Comparison of ENCODE assay signal across 24 cellular contexts in the genomic region with DNA sequence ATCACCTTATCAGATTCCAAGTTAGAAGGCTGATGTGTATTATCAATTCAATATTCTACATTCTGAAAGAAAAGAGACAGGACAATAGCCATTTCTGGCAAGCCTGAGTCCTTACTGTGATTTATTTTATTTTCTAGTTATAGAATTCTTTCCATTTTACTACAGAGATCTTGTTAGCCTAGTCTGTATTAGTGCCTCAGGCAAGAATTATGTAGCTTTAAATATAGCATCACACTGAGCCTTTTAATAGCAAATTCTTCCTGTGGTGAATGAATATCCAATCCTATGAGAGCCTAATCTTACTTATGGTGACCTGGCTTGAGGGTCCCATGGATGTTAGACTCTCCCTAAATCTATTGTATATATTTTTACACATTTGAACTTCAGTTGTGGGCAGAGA.
"Had no signal": no experiment of that assay in that cellular context is flagged by ENCODE, and none has a peak within 500 bp of the region (broad histone marks: within the 10 kb centered on the region; RNA-seq: fewer than 3 reads in every experiment).

No MANE protein-coding gene starts in this region.

- H3K4me1 Mint-ChIP-seq: activated naive CD8-positive, alpha-beta T cell treated with anti-CD3 and anti-CD28 coated beads, Interleukin-2, amount 10 ng/mL, durations not matched to agents 7 days and 5 days; memory B cell; nephron; stimulated activated memory B cell treated with anti-CD40 and anti-IgM and Interleukin-4, amounts not matched to agents 10 μg/mL and 1 μg/mL and 100 μg/mL, for 72 hours had no signal

- ATAC-seq: body of pancreas; effector memory CD8-positive, alpha-beta T cell; esophagus mucosa; gastrocnemius medialis; left cardiac atrium; right lobe of liver; stimulated activated memory B cell treated with anti-CD40 and anti-IgM and Interleukin-4, amounts not matched to agents 10 μg/mL and 1 μg/mL and 100 μg/mL, for 72 hours; T-helper 17 cell had no signal

- H3K36me3 Mint-ChIP-seq: activated naive CD8-positive, alpha-beta T cell treated with anti-CD3 and anti-CD28 coated beads, Interleukin-2, amount 10 ng/mL, durations not matched to agents 7 days and 5 days; memory B cell; stimulated activated memory B cell treated with anti-CD40 and anti-IgM and Interleukin-4, amounts not matched to agents 10 μg/mL and 1 μg/mL and 100 μg/mL, for 72 hours had no signal

- H3K4me3 Mint-ChIP-seq: activated naive CD8-positive, alpha-beta T cell treated with anti-CD3 and anti-CD28 coated beads, Interleukin-2, amount 10 ng/mL, durations not matched to agents 7 days and 5 days; effector memory CD8-positive, alpha-beta T cell; memory B cell; nephron; stimulated activated memory B cell treated with anti-CD40 and anti-IgM and Interleukin-4, amounts not matched to agents 10 μg/mL and 1 μg/mL and 100 μg/mL, for 72 hours; T-helper 17 cell had no signal

- DNase-seq: activated CD4-positive, alpha-beta T cell treated with anti-CD3 and anti-CD28 coated beads for 4 hours; activated CD4-positive, alpha-beta T cell treated with anti-CD3 and anti-CD28 coated beads, Interleukin-2, amount 50 U/mL, for 48 hours; activated CD4-positive, CD25-positive, alpha-beta regulatory T cell; activated CD8-positive, alpha-beta memory T cell treated with anti-CD3 and anti-CD28 coated beads, Interleukin-2, amount 50 U/mL, for 48 hours; activated naive CD4-positive, alpha-beta T cell treated with Interleukin-2 at 50 U/mL for 16 hours; activated naive CD8-positive, alpha-beta T cell treated with anti-CD3 and anti-CD28 coated beads, Interleukin-2, amount 10 ng/mL, durations not matched to agents 7 days and 5 days; activated T-cell treated with anti-CD3 and anti-CD28 coated beads, Interleukin-2, amount 50 U/mL, for 48 hours; body of pancreas; caudate nucleus; dorsolateral prefrontal cortex; effector memory CD8-positive, alpha-beta T cell; gastrocnemius medialis; hippocampal formation; left cardiac atrium; posterior cingulate gyrus; right lobe of liver; small intestine; stimulated activated CD4-positive, alpha-beta T cell treated with anti-CD3 and anti-CD28 coated beads, Interleukin-15, amount 100 ng/mL, for 24 hours; T-helper 17 cell; transverse colon had no signal

- H3K27ac Mint-ChIP-seq: activated naive CD8-positive, alpha-beta T cell treated with anti-CD3 and anti-CD28 coated beads, Interleukin-2, amount 10 ng/mL, durations not matched to agents 7 days and 5 days; effector memory CD8-positive, alpha-beta T cell; memory B cell; stimulated activated memory B cell treated with anti-CD40 and anti-IgM and Interleukin-4, amounts not matched to agents 10 μg/mL and 1 μg/mL and 100 μg/mL, for 72 hours; T-helper 17 cell had no signal

- H3K4me3 ChIP-seq: body of pancreas, dorsolateral prefrontal cortex, gastrocnemius medialis, right lobe of liver, transverse colon had no signal

- H3K36me3 ChIP-seq: gastrocnemius medialis, right lobe of liver, transverse colon had no signal

- H3K9me3 Mint-ChIP-seq: activated naive CD8-positive, alpha-beta T cell treated with anti-CD3 and anti-CD28 coated beads, Interleukin-2, amount 10 ng/mL, durations not matched to agents 7 days and 5 days; effector memory CD8-positive, alpha-beta T cell; memory B cell; nephron; stimulated activated memory B cell treated with anti-CD40 and anti-IgM and Interleukin-4, amounts not matched to agents 10 μg/mL and 1 μg/mL and 100 μg/mL, for 72 hours had no signal

- H3K27me3 ChIP-seq: body of pancreas, dorsolateral prefrontal cortex, gastrocnemius medialis, right lobe of liver, transverse colon had no signal

- H3K9me3 ChIP-seq: body of pancreas, gastrocnemius medialis, right lobe of liver, transverse colon had no signal

- H3K27me3 Mint-ChIP-seq: effector memory CD8-positive, alpha-beta T cell had no signal
